ENCODE assay signal across 26 cellular contexts in genomic region chr17:57887161-57887560, GRCh38. TPM values are rescaled to one million over a fixed set of nuclear protein-coding genes. Genes with fewer than 3 reads are reported as not detected.
DNase-seq lines count a peak whose midpoint lies in the region; ATAC-seq, FAIRE-seq and TF ChIP-seq lines count a peak whose summit lies in the region.
"Had no signal": no experiment of that assay in that cellular context is flagged by ENCODE, and none has a peak within 500 bp of the region (broad histone marks: within the 10 kb centered on the region; RNA-seq: fewer than 3 reads in every experiment).

No MANE protein-coding gene starts in this region.

- H3K4me3 ChIP-seq in gastroesophageal sphincter (no peak overlapping the region), sigmoid colon (no peak overlapping the region)
- H3K4me3 ChIP-seq: PC-9 had no signal

- DNase-seq in HTR-8/SVneo (ENCODE audit: insufficient read length, low spot score) (no peak), sigmoid colon (no peak), urothelium cell line (ENCODE audit: low spot score) (no peak), posterior vena cava (ENCODE audit: low spot score) (no peak), NCI-H187 (lab: John Stamatoyannopoulos, UW) (no peak)
- DNase-seq: C1 segment of cervical spinal cord; Caco-2; CD8-positive, alpha-beta T cell; DMS79 treated with DMSO at 0.1 percent for 48 hours; GF-D8; KBM-7; MV-4-11; NCI-H1105; NCI-H1436 treated with DMSO at 0.1 percent for 48 hours; NCI-H1930; NCI-H2107; NCI-H446; NCI-H524 treated with DMSO at 0.1 percent for 48 hours; NCI-H82; PC-9; RPMI8226; SHP77 had no signal

- H3K9me3 ChIP-seq in gastroesophageal sphincter (no peaks in the 10 kb centered on the region), sigmoid colon (no peaks in the 10 kb centered on the region)
- H3K9me3 ChIP-seq: Caco-2 had no signal

- intact Hi-C loops in sigmoid colon (cut with DNase I), result no loop called here
- intact Hi-C loops in posterior vena cava (cut with DNase I), result no loop called here

- TF ChIP-seq POLR2A in gastroesophageal sphincter (IDR thresholded peaks at IDR 0.05) (no peak), sigmoid colon (IDR thresholded peaks at IDR 0.05) (no peak)

- ATAC-seq in gastroesophageal sphincter (no peak), GM21367 (IDR thresholded peaks at IDR 0.05; ENCODE audit: unreplicated experiment) (no peak)
- ATAC-seq: CD8-positive, alpha-beta T cell; HCT116 had no signal

- H3K4me1 ChIP-seq in gastroesophageal sphincter (peaks cover 9 to 59% (median 41%) of the 10 kb centered on the region in 3 donors), sigmoid colon (peaks cover 0 to 60% (median 54%) of the 10 kb centered on the region in 4 donors)

- TF ChIP-seq EP300 in gastroesophageal sphincter (IDR thresholded peaks at IDR 0.05) (no peak), sigmoid colon (IDR thresholded peaks at IDR 0.05) (no peak)

- H3K27ac ChIP-seq in gastroesophageal sphincter (peak overlapping the region in 3 of 4 donors; percentile 13 to 91 (median 49)), sigmoid colon (peak overlapping the region; percentile 11 to 100 (median 98))
- H3K27ac ChIP-seq: PC-9 had no signal

- H3K36me3 ChIP-seq in gastroesophageal sphincter (peaks cover 0 to 33% of the 10 kb centered on the region in 2 donors), sigmoid colon (peaks cover 0 to 19% (median 9%) of the 10 kb centered on the region in 4 donors)

- TF ChIP-seq CTCF in gastroesophageal sphincter (IDR thresholded peaks at IDR 0.05), result no peak
- no peak for TF ChIP-seq CTCF in sigmoid colon (IDR thresholded peaks at IDR 0.05)

- H3K27me3 ChIP-seq in gastroesophageal sphincter (no peaks in the 10 kb centered on the region), sigmoid colon (no peaks in the 10 kb centered on the region)

- 70 to 100% methylated on average over 1 to 2 of the region's 4 CpGs for WGBS in gastroesophageal sphincter (ENCODE audit: low coverage in 1 of 2), 2 donors
- WGBS in sigmoid colon, 2 donors, result 89 to 95% methylated on average over 4 of the region's 4 CpGs

- peak; percentile 66 for FAIRE-seq in HTR-8/SVneo (lab: Jason Lieb, UNC)
- peak; percentile 59 for FAIRE-seq in urothelium cell line (lab: Jason Lieb, UNC)
- FAIRE-seq: GM12891 had no signal

RNA-seq across cellular contexts. Expression of gene MRPS23, which starts 37.3 kb away (rescaled TPM):
- 10 to 100 TPM; 23.0 to 24.8 (median 24.5) TPM for total RNA-seq in gastroesophageal sphincter
- total RNA-seq in sigmoid colon, result 10 to 100 TPM in 3 of 4 donors, 1 to 10 TPM in 1; 9.5 to 15.1 (median 13.3) TPM
- polyA plus RNA-seq in sigmoid colon, result 10 to 100 TPM; 16.6 to 43.9 (median 17.4) TPM
- 10 to 100 TPM; 25.2 to 26.5 TPM for total RNA-seq in posterior vena cava
